Comparison of ENCODE assay signal across 1 cellular context in genomic region chr4:6948134-6948460, GRCh38.
TF ChIP-seq lines count a peak whose summit lies in the region.

No MANE protein-coding gene starts in this region.

TF ChIP-seq in GM12878, 131 proteins besides CTCF, POLR2A, EP300 and RAD21:
- TF ChIP-seq HSF1 (IDR thresholded peaks at IDR 0.05; ENCODE audit: low read depth, low read length) (no peak), REST (IDR thresholded peaks at IDR 0.05; ENCODE audit: low read depth, low read length) (no peak), PRDM15 (CRISPR knock-in tag; IDR thresholded peaks at IDR 0.05) (no peak), MTA2 (IDR thresholded peaks at IDR 0.05; ENCODE audit: low read depth) (no peak)
